12 cellular contexts compared by ENCODE assay signal in genomic region chr20:44081476-44081875, GRCh38.
"Had no signal": no experiment of that assay in that cellular context is flagged by ENCODE, and none has a peak within 500 bp of the region (broad histone marks: within the 10 kb centered on the region; RNA-seq: fewer than 3 reads in every experiment).

No MANE protein-coding gene starts in this region.

- H3K9ac ChIP-seq: neural progenitor cell had no signal

- H2AFZ ChIP-seq: neural progenitor cell had no signal

- H3K4me2 ChIP-seq: neural progenitor cell had no signal

- H3K36me3 Mint-ChIP-seq: activated naive CD8-positive, alpha-beta T cell treated with anti-CD3 and anti-CD28 coated beads for 36 hours; memory B cell; natural killer cell; neural progenitor cell had no signal

- H3K4me1 Mint-ChIP-seq: activated T-helper 17 cell treated with anti-CD3 and anti-CD28 coated beads, Interleukin-2, amount 50 U/mL, for 72 hours; natural killer cell had no signal

- H3K27me3 ChIP-seq: adrenal gland, body of pancreas, neural progenitor cell, upper lobe of left lung had no signal

- H3K4me3 Mint-ChIP-seq: activated B cell treated with CpG ODN at 0.5 μM for 24 hours; activated CD8-positive, alpha-beta T cell treated with anti-CD3 and anti-CD28 coated beads for 36 hours; activated naive CD8-positive, alpha-beta T cell treated with anti-CD3 and anti-CD28 coated beads for 36 hours; activated T-cell treated with anti-CD3 and anti-CD28 coated beads, Interleukin-2, amount 50 U/mL, for 4 hours; activated T-helper 17 cell treated with anti-CD3 and anti-CD28 coated beads, Interleukin-2, amount 50 U/mL, for 72 hours; memory B cell; natural killer cell; neural progenitor cell; stimulated activated naive CD8-positive, alpha-beta T cell treated with anti-CD3 and anti-CD28 coated beads, Interleukin-15, Interleukin-2, amounts not matched to agents 100 ng/mL and 50 ng/mL, for 24 hours had no signal

- H3K9me3 Mint-ChIP-seq: activated B cell treated with CpG ODN at 0.5 μM for 24 hours; activated CD8-positive, alpha-beta T cell treated with anti-CD3 and anti-CD28 coated beads for 36 hours; activated naive CD8-positive, alpha-beta T cell treated with anti-CD3 and anti-CD28 coated beads for 36 hours; activated T-cell treated with anti-CD3 and anti-CD28 coated beads, Interleukin-2, amount 50 U/mL, for 4 hours; activated T-helper 17 cell treated with anti-CD3 and anti-CD28 coated beads, Interleukin-2, amount 50 U/mL, for 72 hours; memory B cell; natural killer cell; neural progenitor cell; stimulated activated naive CD8-positive, alpha-beta T cell treated with anti-CD3 and anti-CD28 coated beads, Interleukin-15, Interleukin-2, amounts not matched to agents 100 ng/mL and 50 ng/mL, for 24 hours had no signal

- H3K4me3 ChIP-seq: adrenal gland, body of pancreas, neural progenitor cell, upper lobe of left lung had no signal

- H3K27ac ChIP-seq: adrenal gland, body of pancreas, neural progenitor cell, upper lobe of left lung had no signal

- H3K9me3 ChIP-seq: adrenal gland, body of pancreas, upper lobe of left lung had no signal

- H3K27ac Mint-ChIP-seq: activated B cell treated with CpG ODN at 0.5 μM for 24 hours; activated CD8-positive, alpha-beta T cell treated with anti-CD3 and anti-CD28 coated beads for 36 hours; activated naive CD8-positive, alpha-beta T cell treated with anti-CD3 and anti-CD28 coated beads for 36 hours; activated T-helper 17 cell treated with anti-CD3 and anti-CD28 coated beads, Interleukin-2, amount 50 U/mL, for 72 hours; memory B cell; natural killer cell; neural progenitor cell; stimulated activated naive CD8-positive, alpha-beta T cell treated with anti-CD3 and anti-CD28 coated beads, Interleukin-15, Interleukin-2, amounts not matched to agents 100 ng/mL and 50 ng/mL, for 24 hours had no signal

- H3K36me3 ChIP-seq: adrenal gland, neural progenitor cell, upper lobe of left lung had no signal

- H3K27me3 Mint-ChIP-seq: activated B cell treated with CpG ODN at 0.5 μM for 24 hours; activated CD8-positive, alpha-beta T cell treated with anti-CD3 and anti-CD28 coated beads for 36 hours; activated naive CD8-positive, alpha-beta T cell treated with anti-CD3 and anti-CD28 coated beads for 36 hours; memory B cell had no signal

- H3K4me1 ChIP-seq: adrenal gland, body of pancreas, neural progenitor cell had no signal
